15 cellular contexts compared by ENCODE assay signal in the genomic region with DNA sequence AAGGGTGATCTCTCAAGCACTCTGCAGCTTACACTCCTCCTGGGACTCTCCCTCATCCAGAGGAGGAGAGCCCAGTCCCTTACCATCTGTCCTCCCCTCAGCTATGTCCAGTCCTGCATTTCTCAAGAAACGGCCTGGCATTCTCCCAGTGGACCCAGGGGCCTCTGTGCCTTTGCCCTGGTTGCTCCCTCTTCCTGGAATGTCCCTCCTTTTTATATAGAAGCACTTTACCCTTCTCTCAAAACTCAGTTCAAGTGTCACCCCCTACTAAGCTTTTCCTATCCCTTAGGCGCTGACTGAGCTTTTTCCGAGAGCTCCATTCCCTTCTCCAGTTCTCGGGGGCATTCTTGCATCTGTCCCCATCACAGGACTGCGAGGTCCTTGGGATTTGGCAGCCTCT. TPM values are rescaled to one million over a fixed set of nuclear protein-coding genes. Genes with fewer than 3 reads are reported as not detected.
DNase-seq lines count a peak whose midpoint lies in the region; ATAC-seq, FAIRE-seq and TF ChIP-seq lines count a peak whose summit lies in the region.
"Had no signal": no experiment of that assay in that cellular context is flagged by ENCODE, and none has a peak within 500 bp of the region (broad histone marks: within the 10 kb centered on the region; RNA-seq: fewer than 3 reads in every experiment).

No MANE protein-coding gene starts in this region.

- no peaks in the 10 kb centered on the region for H3K27me3 ChIP-seq in PC-9 (ENCODE audit: insufficient read depth, low read depth)
- H3K27me3 ChIP-seq in astrocyte (ENCODE audit: insufficient read depth, low read length), result no peaks in the 10 kb centered on the region
- H3K27me3 ChIP-seq: heart left ventricle had no signal

- TF ChIP-seq CTCF in PC-9 (conservative IDR thresholded peaks at IDR 0.05) (no peak), astrocyte (IDR thresholded peaks at IDR 0.05; ENCODE audit: insufficient read depth, low read depth, low read length) (no peak)

- H3K9me3 ChIP-seq in PC-9 (ENCODE audit: insufficient read depth, low read depth), result no peaks in the 10 kb centered on the region
- H3K9me3 ChIP-seq in astrocyte (ENCODE audit: insufficient read depth, low read depth, low read length), result no peaks in the 10 kb centered on the region
- H3K9me3 ChIP-seq: heart left ventricle had no signal

- POLR2A ChIA-PET in PC-9 (lab: Charles Lee; ENCODE audit: unreplicated experiment) (no interaction called here), HEK293T (lab: Yijun Ruan, JAX) (interaction anchor here (0.8 kb wide), 1 partner anchor 8 kb away, joined by 3 read pairs; the partner anchor contains the start of gene GLRX5)

- H3K4me3 ChIP-seq in PC-9 (no peak overlapping the region), astrocyte (ENCODE audit: insufficient read depth, low read depth, low read length) (no peak overlapping the region)
- H3K4me3 ChIP-seq: heart left ventricle had no signal

- peak overlapping the region; percentile 70 for H3K27ac Mint-ChIP-seq in T-helper 2 cell treated with Interferon-gamma antibody and Interleukin-4, amounts not matched to agents 5 μg/mL and 100 μg/mL, for 36 hours
- H3K27ac Mint-ChIP-seq in astrocyte (ENCODE audit: unreplicated experiment), result no peak overlapping the region
- peak overlapping the region; percentile 8 for H3K27ac Mint-ChIP-seq in stimulated activated memory B cell treated with anti-CD40 and anti-IgM and Interleukin-4, amounts not matched to agents 10 μg/mL and 1 μg/mL and 100 μg/mL, for 72 hours

- BruUV-seq in PC-9 (replicated peaks; lab: Mats Ljungman, UMichigan), result no TSS peak

- H3K4me1 ChIP-seq in PC-9 (replicated peaks; ENCODE audit: insufficient read depth), result peaks cover 64% of the 10 kb centered on the region
- H3K4me1 ChIP-seq in astrocyte (ENCODE audit: insufficient read depth, low read length), result peaks cover 43% of the 10 kb centered on the region

- H3K9me3 Mint-ChIP-seq in T-helper 2 cell treated with Interferon-gamma antibody and Interleukin-4, amounts not matched to agents 5 μg/mL and 100 μg/mL, for 36 hours, result no peaks in the 10 kb centered on the region
- no peaks in the 10 kb centered on the region for H3K9me3 Mint-ChIP-seq in astrocyte (ENCODE audit: unreplicated experiment)
- H3K9me3 Mint-ChIP-seq in stimulated activated memory B cell treated with anti-CD40 and anti-IgM and Interleukin-4, amounts not matched to agents 10 μg/mL and 1 μg/mL and 100 μg/mL, for 72 hours, result no peaks in the 10 kb centered on the region

- H3K9ac ChIP-seq in astrocyte (ENCODE audit: low read length), result no peak overlapping the region

- peaks cover 62% of the 10 kb centered on the region for H3K4me1 Mint-ChIP-seq in T-helper 2 cell treated with Interferon-gamma antibody and Interleukin-4, amounts not matched to agents 5 μg/mL and 100 μg/mL, for 36 hours (ENCODE audit: low read depth)
- H3K4me1 Mint-ChIP-seq in astrocyte (ENCODE audit: low read depth, unreplicated experiment), result peaks cover 42% of the 10 kb centered on the region
- H3K4me1 Mint-ChIP-seq in stimulated activated memory B cell treated with anti-CD40 and anti-IgM and Interleukin-4, amounts not matched to agents 10 μg/mL and 1 μg/mL and 100 μg/mL, for 72 hours, result peaks cover 41% of the 10 kb centered on the region

- H4K20me1 ChIP-seq in PC-9 (ENCODE audit: insufficient read depth), result no peaks in the 10 kb centered on the region; the same call in 1 of the 2 replicates
- peaks cover 36% of the 10 kb centered on the region for H4K20me1 ChIP-seq in astrocyte (ENCODE audit: insufficient read depth, low read length)

- no peaks in the 10 kb centered on the region for H3K27me3 Mint-ChIP-seq in T-helper 2 cell treated with Interferon-gamma antibody and Interleukin-4, amounts not matched to agents 5 μg/mL and 100 μg/mL, for 36 hours (ENCODE audit: low read depth)
- no peaks in the 10 kb centered on the region for H3K27me3 Mint-ChIP-seq in astrocyte (ENCODE audit: low read depth, unreplicated experiment)
- H3K27me3 Mint-ChIP-seq in stimulated activated memory B cell treated with anti-CD40 and anti-IgM and Interleukin-4, amounts not matched to agents 10 μg/mL and 1 μg/mL and 100 μg/mL, for 72 hours, result no peaks in the 10 kb centered on the region

- H3K36me3 ChIP-seq in PC-9 (ENCODE audit: low read depth) (no peaks in the 10 kb centered on the region; the same call in none of the 2 replicates), astrocyte (ENCODE audit: insufficient read depth, low read length) (no peaks in the 10 kb centered on the region)

- no peak for DNase-seq in T-helper 2 cell treated with Interferon-gamma antibody and Interleukin-4, amounts not matched to agents 5 μg/mL and 100 μg/mL, for 36 hours (ENCODE audit: low spot score)
- DNase-seq in T-helper 2 cell, result no peak
- DNase-seq in PC-9, result no peak
- no peak for DNase-seq in astrocyte (ENCODE audit: low read depth)
- DNase-seq in HEK293T (ENCODE audit: extremely low spot score), result no peak
- DNase-seq in GM12891 (ENCODE audit: insufficient read length, low spot score), result no peak
- DNase-seq: activated CD4-positive, CD25-positive, alpha-beta regulatory T cell treated with anti-CD3 and anti-CD28 coated beads, Interleukin-2, amount 50 U/mL, for 72 hours; cerebellar nuclear complex; heart left ventricle; NCI-H1105 treated with DMSO at 0.1 percent for 48 hours; stimulated activated CD4-positive, alpha-beta T cell treated with anti-CD3 and anti-CD28 coated beads, Interleukin-2, amount 100 ng/mL, for 48 hours; SW 1271 had no signal

- H3K27ac ChIP-seq in PC-9 (peak overlapping the region; percentile 94), astrocyte (ENCODE audit: low read depth, low read length) (no peak overlapping the region)

- H3K4me2 ChIP-seq in PC-9 (no peak overlapping the region), astrocyte (ENCODE audit: low read length) (no peak overlapping the region)

- intact Hi-C loops in PC-9 (cut with micrococcal nuclease; ENCODE audit: unreplicated experiment), result no loop called here

- no peaks in the 10 kb centered on the region for H3K9me2 ChIP-seq in PC-9 (ENCODE audit: insufficient read depth)

- peak overlapping the region; percentile 5 for H3K4me3 Mint-ChIP-seq in T-helper 2 cell treated with Interferon-gamma antibody and Interleukin-4, amounts not matched to agents 5 μg/mL and 100 μg/mL, for 36 hours
- H3K4me3 Mint-ChIP-seq in astrocyte (ENCODE audit: unreplicated experiment), result peak overlapping the region; percentile 11
- H3K4me3 Mint-ChIP-seq in stimulated activated memory B cell treated with anti-CD40 and anti-IgM and Interleukin-4, amounts not matched to agents 10 μg/mL and 1 μg/mL and 100 μg/mL, for 72 hours, result no peak overlapping the region

- H3K79me2 ChIP-seq in PC-9 (ENCODE audit: low read depth) (peaks cover 24% of the 10 kb centered on the region), astrocyte (ENCODE audit: insufficient read depth, low read length) (peaks cover 24% of the 10 kb centered on the region)

- peaks cover 9% of the 10 kb centered on the region for H3K36me3 Mint-ChIP-seq in T-helper 2 cell treated with Interferon-gamma antibody and Interleukin-4, amounts not matched to agents 5 μg/mL and 100 μg/mL, for 36 hours (ENCODE audit: low read depth)
- no peaks in the 10 kb centered on the region for H3K36me3 Mint-ChIP-seq in astrocyte (ENCODE audit: low read depth, unreplicated experiment)
- H3K36me3 Mint-ChIP-seq in stimulated activated memory B cell treated with anti-CD40 and anti-IgM and Interleukin-4, amounts not matched to agents 10 μg/mL and 1 μg/mL and 100 μg/mL, for 72 hours, result no peaks in the 10 kb centered on the region

- TF ChIP-seq POLR2A in GM12891 (IDR thresholded peaks at IDR 0.05; ENCODE audit: low read depth, low read length), result no peak

- H3F3A ChIP-seq in PC-9 (ENCODE audit: insufficient read depth, low read depth), result peaks cover 43% of the 10 kb centered on the region

- CTCF ChIA-PET in PC-9 (lab: Charles Lee) (no interaction called here), HEK293T (lab: Yijun Ruan, JAX) (interaction anchor here (0.6 to 2.5 kb wide), 5 partner anchors 8 to 763 kb away, joined by 4 to 18 read pairs (median 5); no protein-coding TSS in a partner anchor)

- ATAC-seq in stimulated activated memory B cell treated with anti-CD40 and anti-IgM and Interleukin-4, amounts not matched to agents 10 μg/mL and 1 μg/mL and 100 μg/mL, for 72 hours, result no peak
- no peak for ATAC-seq in GM19463 (IDR thresholded peaks at IDR 0.05; ENCODE audit: unreplicated experiment)

- FAIRE-seq in astrocyte (lab: Jason Lieb, UNC) (no peak), GM12891 (lab: Jason Lieb, UNC) (no peak)
- FAIRE-seq: A204.1 had no signal

- no peak overlapping the region for H2AFZ ChIP-seq in PC-9
- H2AFZ ChIP-seq in astrocyte (ENCODE audit: low read depth, low read length), result no peak overlapping the region

TF ChIP-seq in HEK293T, 16 proteins besides CTCF, POLR2A, EP300 and RAD21:
- TF ChIP-seq FOXM1 (IDR thresholded peaks at IDR 0.05; ENCODE audit: borderline replicate concordance), result no peak
- TF ChIP-seq SUZ12 (IDR thresholded peaks at IDR 0.05), result no peak
- no peak for TF ChIP-seq PKNOX1 (IDR thresholded peaks at IDR 0.05)
- no peak for TF ChIP-seq FOXK2 (IDR thresholded peaks at IDR 0.05)

TF ChIP-seq in GM12891, 5 proteins besides CTCF, POLR2A, EP300 and RAD21:
- TF ChIP-seq POU2F2 (IDR thresholded peaks at IDR 0.05; ENCODE audit: low read depth, low read length), result no peak
- no peak for TF ChIP-seq TAF1 (IDR thresholded peaks at IDR 0.05; ENCODE audit: low read depth, low read length)
- TF ChIP-seq POLR2AphosphoS5 (IDR thresholded peaks at IDR 0.05; ENCODE audit: low read depth, low read length), result no peak
- no peak for TF ChIP-seq PAX5 (IDR thresholded peaks at IDR 0.05; ENCODE audit: insufficient read depth, low read length, severe bottlenecking)
- TF ChIP-seq SPI1 (IDR thresholded peaks at IDR 0.05; ENCODE audit: low read depth, low read length), result no peak

RNA-seq across cellular contexts. Expression of gene GLRX5, which starts 8.9 kb away (rescaled TPM):
- 19.6 and 23.2 TPM in 2 replicates for total RNA-seq in PC-9 (2021)
- total RNA-seq in astrocyte, result 50.1 and 50.5 TPM in 2 replicates
- 35.0 TPM for polyA plus RNA-seq in GM12891 (2012; ENCODE audit: low read depth, missing spikeins)

RNA-seq across cellular contexts. Expression of gene SYNE3, which starts 9.5 kb away (rescaled TPM):
- total RNA-seq in PC-9 (2021) (1.5 and 1.9 TPM in 2 replicates), astrocyte (2.5 TPM in 2 replicates)
- polyA plus RNA-seq in GM12891 (2012; ENCODE audit: low read depth, missing spikeins), result 2.6 TPM
